Comparison of ENCODE assay signal across 8 cellular contexts in genomic region chr1:113871597-113872113, GRCh38. TPM values are rescaled to one million over a fixed set of nuclear protein-coding genes. Genes with fewer than 3 reads are reported as not detected.
A peak's percentile ranks its signal among the peaks of the same experiment; 100 is the strongest.
DNase-seq lines count a peak whose midpoint lies in the region; ATAC-seq and TF ChIP-seq lines count a peak whose summit lies in the region.

PTPN22 (minus strand) TSS chr1:113871712.

- peak within 1 kb of the TSS; percentile 38 for H3K4me3 ChIP-seq in choroid plexus epithelial cell (ENCODE audit: low read depth, low read length)
- H3K4me3 ChIP-seq in thyroid gland (replicated peaks in 1 of 3) = no peak within 1 kb of the TSS

- H3K9me3 Mint-ChIP-seq in natural killer cell treated with Interleukin-12 subunit alpha and Interleukin-12 subunit beta and Interleukin-15 and Interleukin-18, amount 100 ng/mL, for 72 hours = no peaks in the 10 kb centered on the region

- H3K4me1 Mint-ChIP-seq in natural killer cell treated with Interleukin-12 subunit alpha and Interleukin-12 subunit beta and Interleukin-15 and Interleukin-18, amount 100 ng/mL, for 72 hours (ENCODE audit: low read depth in 2 of 2) = peaks cover 67 to 80% of the 10 kb centered on the region in 2 donors

- no peaks in the 10 kb centered on the region for H3K36me3 Mint-ChIP-seq in natural killer cell treated with Interleukin-12 subunit alpha and Interleukin-12 subunit beta and Interleukin-15 and Interleukin-18, amount 100 ng/mL, for 72 hours

- peak; percentile 82 for ATAC-seq in GM21381 (IDR thresholded peaks at IDR 0.05; ENCODE audit: unreplicated experiment)
- ATAC-seq in activated CD4-positive, CD25-positive, alpha-beta regulatory T cell treated with anti-CD3 and anti-CD28 coated beads, Interleukin-2, amount 50 U/mL, for 24 hours = peak; percentile 95
- ATAC-seq in natural killer cell treated with Interleukin-12 subunit alpha and Interleukin-12 subunit beta and Interleukin-15 and Interleukin-18, amount 100 ng/mL, for 72 hours = peak; percentile 94 to 98

- H3K4me3 Mint-ChIP-seq in natural killer cell treated with Interleukin-12 subunit alpha and Interleukin-12 subunit beta and Interleukin-15 and Interleukin-18, amount 100 ng/mL, for 72 hours = peak within 1 kb of the TSS; percentile 93

- intact Hi-C loops in thyroid gland (cut with DNase I) = no loop called here

- H3K36me3 ChIP-seq in thyroid gland = no peaks in the 10 kb centered on the region

- no peaks in the 10 kb centered on the region for H3K9me3 ChIP-seq in thyroid gland

- H3K27ac Mint-ChIP-seq in natural killer cell treated with Interleukin-12 subunit alpha and Interleukin-12 subunit beta and Interleukin-15 and Interleukin-18, amount 100 ng/mL, for 72 hours = peak within 1 kb of the TSS; percentile 98

- DNase-seq in CD1c-positive myeloid dendritic cell (ENCODE audit: extremely low spot score) (peak; percentile 89), HS-5 (ENCODE audit: low read depth) (peak; percentile 54), choroid plexus epithelial cell (ENCODE audit: low read depth) (peak; percentile 83), thyroid gland (peak; percentile 8 to 18), SK-N-DZ (ENCODE audit: low spot score) (no peak)
- DNase-seq in natural killer cell treated with Interleukin-12 subunit alpha and Interleukin-12 subunit beta and Interleukin-15 and Interleukin-18, amount 100 ng/mL, for 72 hours (ENCODE audit: low spot score) = peak; percentile 89

- no peak within 1 kb of the TSS for H3K27ac ChIP-seq in thyroid gland

- no peak for TF ChIP-seq CTCF in choroid plexus epithelial cell (conservative IDR thresholded peaks at IDR 0.05; ENCODE audit: low read depth, low read length)
- no peak for TF ChIP-seq CTCF in thyroid gland (IDR thresholded peaks at IDR 0.05)

- H3K27me3 ChIP-seq in thyroid gland = no peaks in the 10 kb centered on the region

- H3K4me1 ChIP-seq in thyroid gland = no peaks in the 10 kb centered on the region

- no peaks in the 10 kb centered on the region for H3K27me3 Mint-ChIP-seq in natural killer cell treated with Interleukin-12 subunit alpha and Interleukin-12 subunit beta and Interleukin-15 and Interleukin-18, amount 100 ng/mL, for 72 hours

- TF ChIP-seq POLR2A in thyroid gland (IDR thresholded peaks at IDR 0.05) = peak in 1 of 2 donors; percentile 16

- WGBS in thyroid gland, 2 donors = 82 to 84% methylated on average over 4 of the region's 4 CpGs

RNA-seq across cellular contexts. Expression of gene PTPN22, which starts in this region (rescaled TPM):
- total RNA-seq in natural killer cell treated with Interleukin-12 subunit alpha and Interleukin-12 subunit beta and Interleukin-15 and Interleukin-18, amount 100 ng/mL, for 72 hours = 10 to 100 TPM; 24.6 to 26.0 TPM
- total RNA-seq in thyroid gland = 1 to 10 TPM in 2 of 4 donors, under 1 TPM in 1, not detected in 1; 0.89 to 6.2 (median 2.6) TPM
- not detected in 2 replicates for polyA plus RNA-seq in SK-N-DZ (2014; cell fraction: cytosol; rRNA removed)
- polyA plus RNA-seq in SK-N-DZ (2014; cell fraction: nucleus; rRNA removed) = 0.07 TPM in 1 of 2 replicates, not detected in the other
